Comparison of ENCODE assay signal across 11 cellular contexts in genomic region chr17:44417553-44417952, GRCh38. TPM values are rescaled to one million over a fixed set of nuclear protein-coding genes. Genes with fewer than 3 reads are reported as not detected.
DNase-seq lines count a peak whose midpoint lies in the region; TF ChIP-seq lines count a peak whose summit lies in the region.
"Had no signal": no experiment of that assay in that cellular context is flagged by ENCODE, and none has a peak within 500 bp of the region (broad histone marks: within the 10 kb centered on the region; RNA-seq: fewer than 3 reads in every experiment).

No MANE protein-coding gene starts in this region.

- no peaks in the 10 kb centered on the region for H3K27me3 ChIP-seq in esophagus muscularis mucosa

- 63% methylated on average over 2 of the region's 2 CpGs for WGBS in esophagus muscularis mucosa

- peak; percentile 22 for DNase-seq in activated CD4-positive, alpha-beta T cell treated with anti-CD3 and anti-CD28 coated beads for 48 hours
- no peak for DNase-seq in activated CD4-positive, alpha-beta T cell treated with anti-CD3 and anti-CD28 coated beads, Interleukin-2, amount 10 ng/mL, durations not matched to agents 7 days and 5 days
- peak; percentile 12 for DNase-seq in MV-4-11 (lab: John Stamatoyannopoulos, UW)
- DNase-seq in esophagus muscularis mucosa (ENCODE audit: extremely low spot score), result no peak
- DNase-seq in skeletal muscle cell (ENCODE audit: low read depth), result peak; percentile 55
- no peak for DNase-seq in GF-D8 (lab: John Stamatoyannopoulos, UW)
- no peak for DNase-seq in NCI-H2029 (lab: John Stamatoyannopoulos, UW)
- DNase-seq in cardiac septum (ENCODE audit: low spot score), result no peak
- DNase-seq: NCI-H446 had no signal

- no peak for TF ChIP-seq CTCF in esophagus muscularis mucosa (IDR thresholded peaks at IDR 0.05)

- peak overlapping the region; percentile 13 to 52 (median 28) for H3K27ac ChIP-seq in esophagus muscularis mucosa (replicated peaks in 1 of 4)
- H3K27ac ChIP-seq: VCaP had no signal

- peaks cover 13% of the 10 kb centered on the region for H3K4me1 Mint-ChIP-seq in activated CD4-positive, alpha-beta T cell treated with anti-CD3 and anti-CD28 coated beads, Interleukin-2, amount 10 ng/mL, durations not matched to agents 7 days and 5 days
- H3K4me1 Mint-ChIP-seq: B cell had no signal

- no peaks in the 10 kb centered on the region for H3K9me3 Mint-ChIP-seq in activated CD4-positive, alpha-beta T cell treated with anti-CD3 and anti-CD28 coated beads, Interleukin-2, amount 10 ng/mL, durations not matched to agents 7 days and 5 days

- peaks cover 16 to 76% (median 54%) of the 10 kb centered on the region in 4 donors for H3K36me3 ChIP-seq in esophagus muscularis mucosa

- POLR2A ChIA-PET in activated CD4-positive, alpha-beta T cell treated with anti-CD3 and anti-CD28 coated beads, Interleukin-2, amount 10 ng/mL, durations not matched to agents 7 days and 5 days (lab: Charles Lee), result interaction anchor here (0.5 kb wide), 1 partner anchor 333 kb away, joined by 3 read pairs; no protein-coding TSS in a partner anchor

- no peak overlapping the region for H3K4me3 Mint-ChIP-seq in activated CD4-positive, alpha-beta T cell treated with anti-CD3 and anti-CD28 coated beads, Interleukin-2, amount 10 ng/mL, durations not matched to agents 7 days and 5 days
- H3K4me3 Mint-ChIP-seq: B cell had no signal

- no peak for TF ChIP-seq POLR2A in esophagus muscularis mucosa (IDR thresholded peaks at IDR 0.05; ENCODE audit: low read depth)

- intact Hi-C loops in esophagus muscularis mucosa (cut with DNase I), result loop anchor here (10.0 kb wide), 1 partner anchor 87 kb away; the partner anchor contains the start of gene GPATCH8
- intact Hi-C loops in cardiac septum (cut with DNase I), result no loop called here

- H3K4me1 ChIP-seq in esophagus muscularis mucosa, result peaks cover 0 to 19% (median 12%) of the 10 kb centered on the region in 4 donors

- peaks cover 22% of the 10 kb centered on the region for H3K36me3 Mint-ChIP-seq in activated CD4-positive, alpha-beta T cell treated with anti-CD3 and anti-CD28 coated beads, Interleukin-2, amount 10 ng/mL, durations not matched to agents 7 days and 5 days (ENCODE audit: low read depth)

- H3K4me3 ChIP-seq in esophagus muscularis mucosa (no peak overlapping the region), skeletal muscle cell (ENCODE audit: low read depth, low read length) (no peak overlapping the region)

- CTCF ChIA-PET in activated CD4-positive, alpha-beta T cell treated with anti-CD3 and anti-CD28 coated beads, Interleukin-2, amount 10 ng/mL, durations not matched to agents 7 days and 5 days (lab: Charles Lee), result no interaction called here

- H3K27me3 Mint-ChIP-seq in activated CD4-positive, alpha-beta T cell treated with anti-CD3 and anti-CD28 coated beads, Interleukin-2, amount 10 ng/mL, durations not matched to agents 7 days and 5 days, result no peaks in the 10 kb centered on the region
- H3K27me3 Mint-ChIP-seq: B cell had no signal

- H3K27ac Mint-ChIP-seq in activated CD4-positive, alpha-beta T cell treated with anti-CD3 and anti-CD28 coated beads, Interleukin-2, amount 10 ng/mL, durations not matched to agents 7 days and 5 days, result no peak overlapping the region
- H3K27ac Mint-ChIP-seq: B cell had no signal

- no peaks in the 10 kb centered on the region for H3K9me3 ChIP-seq in esophagus muscularis mucosa

- no peak for TF ChIP-seq EP300 in esophagus muscularis mucosa (IDR thresholded peaks at IDR 0.05)

RNA-seq across cellular contexts. Expression of gene ITGA2B, which starts 28.1 kb away (rescaled TPM):
- under 1 TPM; 0.27 to 0.47 TPM for total RNA-seq in activated CD4-positive, alpha-beta T cell treated with anti-CD3 and anti-CD28 coated beads, Interleukin-2, amount 10 ng/mL, durations not matched to agents 7 days and 5 days
- total RNA-seq in esophagus muscularis mucosa, result 1 to 10 TPM in 2 of 4 donors, under 1 TPM in 2; 0.42 to 1.7 (median 1.0) TPM
- 1.7 TPM for total RNA-seq in cardiac septum

RNA-seq across cellular contexts. Expression of gene FAM171A2, which starts 53.9 kb away (rescaled TPM):
- total RNA-seq in activated CD4-positive, alpha-beta T cell treated with anti-CD3 and anti-CD28 coated beads, Interleukin-2, amount 10 ng/mL, durations not matched to agents 7 days and 5 days, result under 1 TPM in 1 of 2 experiments, not detected in 1; 0.08 TPM
- total RNA-seq in esophagus muscularis mucosa (1 to 10 TPM in 2 of 4 donors, under 1 TPM in 2; 0.42 to 2.0 (median 1.2) TPM), cardiac septum (0.62 TPM)

Comparison
In these comparisons a context has a peak if more than half of its experiments do, and no peak if none do; other contexts are left out.
1. DNase-seq: peak in activated CD4-positive, alpha-beta T cell treated with anti-CD3 and anti-CD28 coated beads for 48 hours (single experiment), MV-4-11 (single experiment) and skeletal muscle cell (single experiment); none in activated CD4-positive, alpha-beta T cell treated with anti-CD3 and anti-CD28 coated beads, Interleukin-2, amount 10 ng/mL, durations not matched to agents 7 days and 5 days (single experiment), esophagus muscularis mucosa (single experiment), GF-D8 (single experiment), NCI-H2029 (single experiment) and cardiac septum (single experiment).